8 cellular contexts compared by ENCODE assay signal in the genomic region with DNA sequence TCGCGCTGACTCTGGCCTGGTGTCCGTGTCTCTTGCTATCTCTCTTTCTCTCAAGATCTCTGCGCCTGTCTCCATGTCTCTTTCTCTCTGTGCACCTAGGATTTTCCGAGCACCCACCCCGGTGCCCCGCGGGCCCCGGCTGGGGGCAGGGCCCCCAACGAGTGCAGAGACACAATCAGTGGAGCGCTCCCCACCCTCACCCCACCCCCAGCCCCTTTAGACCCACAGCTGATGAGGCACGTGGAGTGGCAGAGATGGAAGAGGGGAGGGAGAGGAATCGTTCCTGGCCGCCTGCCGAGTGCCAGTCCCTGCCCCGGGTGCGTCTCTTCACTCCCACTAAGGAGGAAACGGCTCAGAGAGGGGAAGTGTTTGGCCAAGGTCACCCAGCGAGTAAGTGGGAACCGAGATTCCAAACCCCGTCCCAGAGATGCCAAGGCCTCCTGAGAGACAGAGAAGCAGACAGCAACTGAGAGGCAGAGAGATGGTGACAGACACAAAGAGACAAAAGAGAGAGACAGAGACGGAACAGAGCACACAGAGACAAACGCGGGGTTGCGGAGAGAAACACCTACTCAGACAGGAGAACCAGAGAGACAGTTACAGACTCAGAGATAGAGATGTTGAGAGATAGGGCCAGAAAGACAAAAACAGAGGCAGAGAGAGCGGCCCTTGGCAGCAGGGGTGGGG. TPM values are rescaled to one million over a fixed set of nuclear protein-coding genes. Genes with fewer than 3 reads are reported as not detected.
DNase-seq lines count a peak whose midpoint lies in the region; TF ChIP-seq lines count a peak whose summit lies in the region.

No MANE protein-coding gene starts in this region.

- TF ChIP-seq RAD21 in Ishikawa (IDR thresholded peaks at IDR 0.05; ENCODE audit: low read depth) (no peak), liver (IDR thresholded peaks at IDR 0.05) (peak in 1 of 2 donors; percentile 21)

- intact Hi-C loops in colonic mucosa (cut with DNase I) = no loop called here

- TF ChIP-seq CTCF in colonic mucosa (IDR thresholded peaks at IDR 0.05) = no peak
- TF ChIP-seq CTCF in liver (IDR thresholded peaks at IDR 0.05; ENCODE audit: low read depth, low read length, missing input control) = no peak

- peaks cover 29% of the 10 kb centered on the region for H3K4me1 ChIP-seq in colonic mucosa
- H3K4me1 ChIP-seq in liver (ENCODE audit: control insufficient read depth in 4 of 4, insufficient read depth in 4 of 4, low read length in 3 of 4) = peaks cover 20 to 67% (median 44%) of the 10 kb centered on the region in 4 donors

- H3K36me3 ChIP-seq in colonic mucosa (peaks cover 5% of the 10 kb centered on the region), liver (ENCODE audit: control insufficient read depth in 4 of 4, insufficient read depth in 3 of 4, low read depth in 1 of 4, low read length in 3 of 4) (peaks cover 5 to 17% (median 9%) of the 10 kb centered on the region in 4 donors)

- no peaks in the 10 kb centered on the region for H3K9me3 ChIP-seq in colonic mucosa
- H3K9me3 ChIP-seq in liver (ENCODE audit: control insufficient read depth in 4 of 4, low read length in 3 of 4) = no peaks in the 10 kb centered on the region

- H3K9ac ChIP-seq in colonic mucosa (ENCODE audit: low read depth in 2 of 2, low read length in 2 of 2) = peak overlapping the region; percentile 70 to 76
- peak overlapping the region; percentile 64 to 94 for H3K9ac ChIP-seq in liver (ENCODE audit: low read depth in 1 of 2, low read length in 2 of 2)

- under 1% methylated on average over 26 of the region's 26 CpGs for WGBS in liver

- H3K27ac ChIP-seq in colonic mucosa (peak overlapping the region; percentile 99), liver (ENCODE audit: low read depth in 1 of 2, low read length in 2 of 2) (peak overlapping the region; percentile 94 to 99)

- H3K27me3 ChIP-seq in colonic mucosa (no peaks in the 10 kb centered on the region), liver (ENCODE audit: control insufficient read depth in 4 of 4, insufficient read depth in 4 of 4, low read length in 3 of 4) (no peaks in the 10 kb centered on the region)

- DNase-seq in stimulated activated CD4-positive, alpha-beta T cell treated with anti-CD3 and anti-CD28 coated beads, Interleukin-1b, Interleukin-23, amount 100 ng/mL, for 4 hours (ENCODE audit: low read depth in 2 of 2) = peak; percentile 14 to 33
- DNase-seq in stimulated activated CD4-positive, alpha-beta T cell treated with anti-CD3 and anti-CD28 coated beads, Interleukin-15, amount 100 ng/mL, for 24 hours = no peak
- DNase-seq in T1000 (lab: John Stamatoyannopoulos, UW) (peak; percentile 61), colonic mucosa (peak; percentile 86), 8988T (no peak)
- DNase-seq in stimulated activated naive CD4-positive, alpha-beta T cell (lab: John Stamatoyannopoulos, UW) = peak in 5 of 6 experiments; percentile 40 to 66 (median 60)

- H3K4me3 ChIP-seq in colonic mucosa (peak overlapping the region; percentile 58), liver (ENCODE audit: low read depth in 1 of 3, low read length in 3 of 3) (peak overlapping the region; percentile 74 to 93 (median 83))

- no peak for TF ChIP-seq EP300 in Ishikawa (IDR thresholded peaks at IDR 0.05; ENCODE audit: borderline replicate concordance)

TF ChIP-seq in Ishikawa, 13 proteins besides CTCF, POLR2A, EP300 and RAD21:
- no peak for TF ChIP-seq CREB1 (IDR thresholded peaks at IDR 0.05; ENCODE audit: low read depth)
- no peak for TF ChIP-seq EGR1 (IDR thresholded peaks at IDR 0.05)
- TF ChIP-seq YY1 (IDR thresholded peaks at IDR 0.05; ENCODE audit: low read depth) = no peak
- TF ChIP-seq CEBPB (IDR thresholded peaks at IDR 0.05) = no peak
- no peak for TF ChIP-seq TAF1 (IDR thresholded peaks at IDR 0.05; ENCODE audit: low read depth)
- TF ChIP-seq TEAD4 (IDR thresholded peaks at IDR 0.05) = no peak
- TF ChIP-seq, protein P1, sequence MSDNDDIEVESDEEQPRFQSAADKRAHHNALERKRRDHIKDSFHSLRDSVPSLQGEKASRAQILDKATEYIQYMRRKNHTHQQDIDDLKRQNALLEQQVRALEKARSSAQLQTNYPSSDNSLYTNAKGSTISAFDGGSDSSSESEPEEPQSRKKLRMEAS (IDR thresholded peaks at IDR 0.05) = peak; percentile 28; the same call in 1 of the 2 replicates
- TF ChIP-seq ZBTB7A (IDR thresholded peaks at IDR 0.05; ENCODE audit: low read depth) = no peak; the same call in 1 of the 2 replicates
- peak; percentile 15; the same call in 1 of the 2 replicates for TF ChIP-seq NFIC (IDR thresholded peaks at IDR 0.05)
- TF ChIP-seq, protein P2, sequence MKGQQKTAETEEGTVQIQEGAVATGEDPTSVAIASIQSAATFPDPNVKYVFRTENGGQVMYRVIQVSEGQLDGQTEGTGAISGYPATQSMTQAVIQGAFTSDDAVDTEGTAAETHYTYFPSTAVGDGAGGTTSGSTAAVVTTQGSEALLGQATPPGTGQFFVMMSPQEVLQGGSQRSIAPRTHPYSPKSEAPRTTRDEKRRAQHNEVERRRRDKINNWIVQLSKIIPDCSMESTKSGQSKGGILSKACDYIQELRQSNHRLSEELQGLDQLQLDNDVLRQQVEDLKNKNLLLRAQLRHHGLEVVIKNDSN (IDR thresholded peaks at IDR 0.05) = no peak

TF ChIP-seq in liver, 16 proteins besides CTCF, POLR2A, EP300 and RAD21:
- TF ChIP-seq HNF4A (conservative IDR thresholded peaks at IDR 0.05) (no peak), EGR1 (IDR thresholded peaks at IDR 0.05; ENCODE audit: low read depth in 2 of 2) (peak in 1 of 2 donors; percentile 1)

RNA-seq across cellular contexts. Expression of a gene that starts 0.6 kb away (rescaled TPM):
- total RNA-seq in colonic mucosa = 10 to 100 TPM; 76.4 to 99.5 TPM
- 10 to 100 TPM in 1 of 2 donors, 1 to 10 TPM in 1; 4.5 to 29.1 TPM for total RNA-seq in liver
- polyA plus RNA-seq in liver = 10 to 100 TPM; 10.3 to 63.6 TPM

RNA-seq across cellular contexts. Expression of a gene that starts 29.8 kb away (rescaled TPM):
- total RNA-seq in colonic mucosa (10 to 100 TPM; 65.6 to 78.0 TPM), liver (10 to 100 TPM in 1 of 2 donors, 1 to 10 TPM in 1; 2.1 to 14.0 TPM)
- 1 to 10 TPM; 8.0 to 9.6 TPM for polyA plus RNA-seq in liver

RNA-seq across cellular contexts. Expression of a gene that starts 48.9 kb away (rescaled TPM):
- total RNA-seq in colonic mucosa (under 1 TPM in 1 of 2 donors, not detected in 1; 0.52 TPM), liver (under 1 TPM in 1 of 2 donors, not detected in 1; 0.09 TPM)
- polyA plus RNA-seq in liver = not detected

Comparison
In these comparisons a context has a peak if more than half of its experiments do, and no peak if none do; other contexts are left out.
1. DNase-seq: peak in stimulated activated CD4-positive, alpha-beta T cell treated with anti-CD3 and anti-CD28 coated beads, Interleukin-1b, Interleukin-23, amount 100 ng/mL, for 4 hours (2 of 2), T1000 (single experiment), colonic mucosa (single experiment) and stimulated activated naive CD4-positive, alpha-beta T cell (5 of 6); none in stimulated activated CD4-positive, alpha-beta T cell treated with anti-CD3 and anti-CD28 coated beads, Interleukin-15, amount 100 ng/mL, for 24 hours (single experiment) and 8988T (single experiment).
2. RNA of a gene that starts 29.8 kb away (total RNA-seq): 65.6 to 78.0 TPM in colonic mucosa; 2.1 to 14.0 TPM in liver; every median in the first group is over 4 times any median in the second.